ENCODE assay signal across 8 cellular contexts in genomic region chr2:127067620-127068350, GRCh38. TPM values are rescaled to one million over a fixed set of nuclear protein-coding genes. Genes with fewer than 3 reads are reported as not detected.
A peak's percentile ranks its signal among the peaks of the same experiment; 100 is the strongest.
DNase-seq lines count a peak whose midpoint lies in the region; ATAC-seq, FAIRE-seq and TF ChIP-seq lines count a peak whose summit lies in the region.

No MANE protein-coding gene starts in this region.

- H3K9me3 ChIP-seq in pancreas, result no peaks in the 10 kb centered on the region
- H3K9me3 ChIP-seq in upper lobe of right lung, result no peaks in the 10 kb centered on the region

- ATAC-seq in pancreas (peak; percentile 30 to 65 (median 56)), upper lobe of right lung (peak; percentile 73)

- no peak for FAIRE-seq in RCC 7860 (lab: Jason Lieb, UNC)
- no peak for FAIRE-seq in pancreas (lab: Jason Lieb, UNC)

- H3K4me1 ChIP-seq in pancreas, result no peaks in the 10 kb centered on the region
- H3K4me1 ChIP-seq in upper lobe of right lung, result peaks cover 31% of the 10 kb centered on the region

- DNase-seq in DMS53 (lab: John Stamatoyannopoulos, UW), result peak; percentile 93
- DNase-seq in H7, result peak; percentile 96
- DNase-seq in RCC 7860 (ENCODE audit: low spot score), result peak; percentile 63
- DNase-seq in activated gamma-delta T cell treated with Interleukin-2 at 50 U/mL for 16 hours, result peak; percentile 67
- peak in 1 of 2 donors; percentile 74 for DNase-seq in foreskin fibroblast
- peak in 4 of 6 donors; percentile 34 to 73 (median 50) for DNase-seq in pancreas
- DNase-seq in upper lobe of right lung, result peak; percentile 89
- DNase-seq in NCI-H187 treated with DMSO at 0.1 percent for 48 hours (lab: John Stamatoyannopoulos, UW), result no peak

- 47 to 50% methylated on average over 19 of the region's 19 CpGs for WGBS in pancreas, 2 donors

- TF ChIP-seq CTCF in foreskin fibroblast (IDR thresholded peaks at IDR 0.05; ENCODE audit: low read depth, low read length) (peak; percentile 88), pancreas (IDR thresholded peaks at IDR 0.05) (peak; percentile 19 to 47 (median 39)), upper lobe of right lung (IDR thresholded peaks at IDR 0.05) (peak; percentile 78)

- H3K36me3 ChIP-seq in H7 (replicated peaks; ENCODE audit: control insufficient read depth, insufficient read depth, low read length) (no peaks in the 10 kb centered on the region), pancreas (no peaks in the 10 kb centered on the region), upper lobe of right lung (peaks cover 4% of the 10 kb centered on the region)

- intact Hi-C loops in pancreas (cut with DNase I) (no loop called here), upper lobe of right lung (cut with DNase I) (loop anchor here (5.0 kb wide), 1 partner anchor 40 kb away; the partner anchor contains the start of gene BIN1)

- H3K27me3 ChIP-seq in H7 (ENCODE audit: control insufficient read depth, insufficient read depth, low read length), result peaks cover 3% of the 10 kb centered on the region; the same call in 1 of the 2 replicates
- H3K27me3 ChIP-seq in pancreas, result no peaks in the 10 kb centered on the region
- H3K27me3 ChIP-seq in upper lobe of right lung, result no peaks in the 10 kb centered on the region

- H3K4me3 ChIP-seq in H7 (ENCODE audit: insufficient read depth, low read depth, low read length) (no peak overlapping the region), foreskin fibroblast (ENCODE audit: low read depth in 1 of 2, low read length in 2 of 2) (no peak overlapping the region), pancreas (no peak overlapping the region), upper lobe of right lung (no peak overlapping the region)

- H3K27ac ChIP-seq in pancreas (no peak overlapping the region), upper lobe of right lung (peak overlapping the region; percentile 65)

RNA-seq across cellular contexts. Expression of gene BIN1, which starts 39.2 kb away (rescaled TPM):
- total RNA-seq in H7 (2014; rRNA removed; shearing (Covaris generic)), result 26.0 and 31.6 TPM in 2 replicates
- total RNA-seq in pancreas (10 to 100 TPM; 13.3 to 21.3 (median 15.4) TPM), upper lobe of right lung (33.4 TPM)
- 10 to 100 TPM; 15.6 to 19.6 TPM for polyA plus RNA-seq in pancreas
